In genomic region chr14:101839236-101839635, GRCh38 we compare ENCODE assay signal across 9 cellular contexts.
DNase-seq lines count a peak whose midpoint lies in the region; ATAC-seq and TF ChIP-seq lines count a peak whose summit lies in the region.
"Had no signal": no experiment of that assay in that cellular context is flagged by ENCODE, and none has a peak within 500 bp of the region (broad histone marks: within the 10 kb centered on the region; RNA-seq: fewer than 3 reads in every experiment).

No MANE protein-coding gene starts in this region.

- ATAC-seq in GM21390 (IDR thresholded peaks at IDR 0.05; ENCODE audit: unreplicated experiment) (peak; percentile 54), lower lobe of right lung (no peak)

- H3K27ac Mint-ChIP-seq in dendritic cell treated with granulocyte-macrophage colony-stimulating factor and Interleukin-4, amounts not matched to agents 40 ng/mL and 50 ng/mL, for 4 days = peak overlapping the region; percentile 43

- H3K36me3 Mint-ChIP-seq in dendritic cell treated with granulocyte-macrophage colony-stimulating factor and Interleukin-4, amounts not matched to agents 40 ng/mL and 50 ng/mL, for 4 days (ENCODE audit: low read depth) = peaks cover 68% of the 10 kb centered on the region

- 65 to 77% (median 70%) methylated on average over 11 of the region's 11 CpGs for WGBS in stomach, 5 donors

- no peak for TF ChIP-seq CTCF in stomach (IDR thresholded peaks at IDR 0.05)
- no peak for TF ChIP-seq CTCF in lower lobe of right lung (IDR thresholded peaks at IDR 0.05)

- H3K27me3 ChIP-seq in stomach (no peaks in the 10 kb centered on the region), lower lobe of right lung (ENCODE audit: low read depth) (no peaks in the 10 kb centered on the region)
- H3K27me3 ChIP-seq: ovary had no signal

- H3K4me3 Mint-ChIP-seq in dendritic cell treated with granulocyte-macrophage colony-stimulating factor and Interleukin-4, amounts not matched to agents 40 ng/mL and 50 ng/mL, for 4 days = no peak overlapping the region

- H3K4me1 ChIP-seq in stomach (peaks cover 38 to 94% (median 66%) of the 10 kb centered on the region in 4 donors), lower lobe of right lung (peaks cover 24% of the 10 kb centered on the region)

- H3K4me3 ChIP-seq in stomach (no peak overlapping the region), lower lobe of right lung (no peak overlapping the region)
- H3K4me3 ChIP-seq: ovary had no signal

- H3K4me1 Mint-ChIP-seq in dendritic cell treated with granulocyte-macrophage colony-stimulating factor and Interleukin-4, amounts not matched to agents 40 ng/mL and 50 ng/mL, for 4 days (ENCODE audit: low read depth) = peaks cover 54% of the 10 kb centered on the region

- H3K27me3 Mint-ChIP-seq in dendritic cell treated with granulocyte-macrophage colony-stimulating factor and Interleukin-4, amounts not matched to agents 40 ng/mL and 50 ng/mL, for 4 days = no peaks in the 10 kb centered on the region

- TF ChIP-seq POLR2A in stomach (IDR thresholded peaks at IDR 0.05) = no peak

- no peaks in the 10 kb centered on the region for H3K9me3 Mint-ChIP-seq in dendritic cell treated with granulocyte-macrophage colony-stimulating factor and Interleukin-4, amounts not matched to agents 40 ng/mL and 50 ng/mL, for 4 days

- TF ChIP-seq EP300 in stomach (IDR thresholded peaks at IDR 0.05) = no peak

- H3K27ac ChIP-seq in KOPT-K1 (ENCODE audit: low read depth, low read length, poor library complexity, severe bottlenecking) (peak overlapping the region; percentile 33), stomach (peak overlapping the region in 1 of 5 donors; percentile 6), lower lobe of right lung (no peak overlapping the region)
- H3K27ac ChIP-seq: ovary had no signal

- DNase-seq in DMS79 treated with DMSO at 0.1 percent for 48 hours (lab: John Stamatoyannopoulos, UW) (peak; percentile 48), stomach (no peak), HK-2 (ENCODE audit: unreplicated experiment) (no peak), lower lobe of right lung (no peak), SKM-1 treated with dmso at 0.1 percent for 144 hours (lab: John Stamatoyannopoulos, UW; ENCODE audit: unreplicated experiment) (no peak)

- intact Hi-C loops in dendritic cell treated with granulocyte-macrophage colony-stimulating factor and Interleukin-4, amounts not matched to agents 40 ng/mL and 50 ng/mL, for 4 days (cut with micrococcal nuclease) = no loop called here
- intact Hi-C loops in stomach (cut with DNase I; ENCODE audit: low total_unique reads) = no loop called here
- intact Hi-C loops in lower lobe of right lung (cut with DNase I) = no loop called here

- peaks cover 15% of the 10 kb centered on the region for H3K36me3 ChIP-seq in KOPT-K1 (ENCODE audit: insufficient read depth, low read length)
- no peaks in the 10 kb centered on the region for H3K36me3 ChIP-seq in stomach
- H3K36me3 ChIP-seq in lower lobe of right lung = no peaks in the 10 kb centered on the region
- H3K36me3 ChIP-seq: ovary had no signal

- H3K9me3 ChIP-seq in KOPT-K1 (ENCODE audit: insufficient read depth, low read length, poor library complexity, severe bottlenecking) = no peaks in the 10 kb centered on the region
- H3K9me3 ChIP-seq in stomach = no peaks in the 10 kb centered on the region
- no peaks in the 10 kb centered on the region for H3K9me3 ChIP-seq in lower lobe of right lung
- H3K9me3 ChIP-seq: ovary had no signal
